In genomic region chr15:90099072-90099867, GRCh38 we compare ENCODE assay signal across 10 cellular contexts. TPM values are rescaled to one million over a fixed set of nuclear protein-coding genes. Genes with fewer than 3 reads are reported as not detected.
DNase-seq lines count a peak whose midpoint lies in the region; ATAC-seq and TF ChIP-seq lines count a peak whose summit lies in the region.
"Had no signal": no experiment of that assay in that cellular context is flagged by ENCODE, and none has a peak within 500 bp of the region (broad histone marks: within the 10 kb centered on the region; RNA-seq: fewer than 3 reads in every experiment).

No MANE protein-coding gene starts in this region.

- TF ChIP-seq POLR2A in GM18505 (IDR thresholded peaks at IDR 0.05; ENCODE audit: borderline replicate concordance, extremely low read depth, insufficient read depth, insufficient read length), result no peak

- H3K4me1 ChIP-seq in right cardiac atrium (ENCODE audit: control insufficient read depth, insufficient read depth, low read length), result peaks cover 15% of the 10 kb centered on the region
- peaks cover 77% of the 10 kb centered on the region for H3K4me1 ChIP-seq in stomach smooth muscle (ENCODE audit: control insufficient read depth, insufficient read depth, low read length)

- peaks cover 25% of the 10 kb centered on the region for H3K36me3 Mint-ChIP-seq in activated CD8-positive, alpha-beta memory T cell treated with anti-CD3 and anti-CD28 coated beads, Interleukin-2, amount 10 ng/mL, durations not matched to agents 7 days and 5 days

- H3K9me3 ChIP-seq in right cardiac atrium (ENCODE audit: control insufficient read depth, low read length) (no peaks in the 10 kb centered on the region), stomach smooth muscle (ENCODE audit: control insufficient read depth in 2 of 2, low read length in 2 of 2) (no peaks in the 10 kb centered on the region)

- no peaks in the 10 kb centered on the region for H3K27me3 ChIP-seq in right cardiac atrium (ENCODE audit: control insufficient read depth, insufficient read depth)
- H3K27me3 ChIP-seq in stomach smooth muscle (ENCODE audit: control insufficient read depth in 1 of 2, insufficient read depth in 2 of 2, low read length in 2 of 2), result no peaks in the 10 kb centered on the region

- peaks cover 4% of the 10 kb centered on the region for H3K27me3 Mint-ChIP-seq in activated CD8-positive, alpha-beta memory T cell treated with anti-CD3 and anti-CD28 coated beads, Interleukin-2, amount 10 ng/mL, durations not matched to agents 7 days and 5 days

- H3K27ac ChIP-seq in right cardiac atrium (ENCODE audit: low read length) (peak overlapping the region; percentile 85), stomach smooth muscle (ENCODE audit: low read length) (peak overlapping the region; percentile 95)

- H3K4me3 ChIP-seq in right cardiac atrium (ENCODE audit: low read length) (no peak overlapping the region), stomach smooth muscle (ENCODE audit: low read length in 2 of 2) (peak overlapping the region in 1 of 2 donors; percentile 22)

- ATAC-seq in activated CD8-positive, alpha-beta memory T cell treated with anti-CD3 and anti-CD28 coated beads, Interleukin-2, amount 10 ng/mL, durations not matched to agents 7 days and 5 days, result peak; percentile 32
- ATAC-seq in right cardiac atrium (no peak), GM18505 (IDR thresholded peaks at IDR 0.05; ENCODE audit: unreplicated experiment) (no peak), GM21619 (IDR thresholded peaks at IDR 0.05; ENCODE audit: unreplicated experiment) (no peak)
- ATAC-seq: HCT116 had no signal

- intact Hi-C loops in right cardiac atrium (cut with DNase I), result no loop called here

- 87% methylated on average over 10 of the region's 10 CpGs for WGBS in right cardiac atrium

- peak overlapping the region; percentile 79 for H3K4me3 Mint-ChIP-seq in activated CD8-positive, alpha-beta memory T cell treated with anti-CD3 and anti-CD28 coated beads, Interleukin-2, amount 10 ng/mL, durations not matched to agents 7 days and 5 days

- H3K9ac ChIP-seq in stomach smooth muscle (ENCODE audit: low read length in 2 of 2), result peak overlapping the region; percentile 13 to 77

- CTCF ChIA-PET in activated CD8-positive, alpha-beta memory T cell treated with anti-CD3 and anti-CD28 coated beads, Interleukin-2, amount 10 ng/mL, durations not matched to agents 7 days and 5 days (lab: Charles Lee), result interaction anchor here (0.8 to 2.9 kb wide), 13 partner anchors 10 to 834 kb away, joined by 3 to 19 read pairs (median 5); partner anchors contain the start of genes AP3S2, CIB1, GDPGP1 and HDDC3

- peak overlapping the region; percentile 96 for H3K27ac Mint-ChIP-seq in activated CD8-positive, alpha-beta memory T cell treated with anti-CD3 and anti-CD28 coated beads, Interleukin-2, amount 10 ng/mL, durations not matched to agents 7 days and 5 days

- no peaks in the 10 kb centered on the region for H3K36me3 ChIP-seq in stomach smooth muscle (ENCODE audit: control insufficient read depth in 2 of 2, insufficient read depth in 2 of 2, low read length in 2 of 2)

- H3K4me1 Mint-ChIP-seq in activated CD8-positive, alpha-beta memory T cell treated with anti-CD3 and anti-CD28 coated beads, Interleukin-2, amount 10 ng/mL, durations not matched to agents 7 days and 5 days, result peaks cover 71% of the 10 kb centered on the region

- DNase-seq in NK-92 treated with Interleukin-12 subunit alpha and Interleukin-12 subunit beta, amount 100 ng/mL, for 24 hours (lab: John Stamatoyannopoulos, UW), result peak; percentile 23
- DNase-seq in NK-92 (lab: John Stamatoyannopoulos, UW; ENCODE audit: unreplicated experiment) (no peak), right cardiac atrium (no peak), SIG-M5 treated with dmso at 0.1 percent for 504 hours (lab: John Stamatoyannopoulos, UW; ENCODE audit: unreplicated experiment) (no peak)
- DNase-seq in activated CD8-positive, alpha-beta memory T cell treated with anti-CD3 and anti-CD28 coated beads, Interleukin-2, amount 10 ng/mL, durations not matched to agents 7 days and 5 days, result peak; percentile 80
- DNase-seq: NCI-H510A had no signal

- H3K9me3 Mint-ChIP-seq in activated CD8-positive, alpha-beta memory T cell treated with anti-CD3 and anti-CD28 coated beads, Interleukin-2, amount 10 ng/mL, durations not matched to agents 7 days and 5 days (ENCODE audit: low read depth), result no peaks in the 10 kb centered on the region

RNA-seq across cellular contexts. Expression of gene IDH2, which starts 3.0 kb away (rescaled TPM):
- total RNA-seq in activated CD8-positive, alpha-beta memory T cell treated with anti-CD3 and anti-CD28 coated beads, Interleukin-2, amount 10 ng/mL, durations not matched to agents 7 days and 5 days, result 100 to 1,000 TPM; 196 to 293 TPM
- 100 to 1,000 TPM; 203 to 246 (median 221) TPM for total RNA-seq in right cardiac atrium
- polyA plus RNA-seq in right cardiac atrium, result 275 TPM

Comparison
In these comparisons a context has a peak if more than half of its experiments do, and no peak if none do; other contexts are left out.
1. DNase-seq: peak in NK-92 treated with Interleukin-12 subunit alpha and Interleukin-12 subunit beta, amount 100 ng/mL, for 24 hours (single experiment) and activated CD8-positive, alpha-beta memory T cell treated with anti-CD3 and anti-CD28 coated beads, Interleukin-2, amount 10 ng/mL, durations not matched to agents 7 days and 5 days (single experiment); none in NK-92 (single experiment), right cardiac atrium (0 of 3) and SIG-M5 treated with dmso at 0.1 percent for 504 hours (single experiment).